In genomic region chr7:137687556-137688280, GRCh38 we compare ENCODE assay signal across 19 cellular contexts.
DNase-seq lines count a peak whose midpoint lies in the region; ATAC-seq and TF ChIP-seq lines count a peak whose summit lies in the region.
"Had no signal": no experiment of that assay in that cellular context is flagged by ENCODE, and none has a peak within 500 bp of the region (broad histone marks: within the 10 kb centered on the region; RNA-seq: fewer than 3 reads in every experiment).

No MANE protein-coding gene starts in this region.

- H2BK120ac ChIP-seq in mesenchymal stem cell (ENCODE audit: low read depth, low read length), result no peak overlapping the region

- no peaks in the 10 kb centered on the region for H3K79me1 ChIP-seq in mesenchymal stem cell (replicated peaks; ENCODE audit: low read length, poor library complexity, severe bottlenecking)

- H3K4me3 ChIP-seq in AG04450 (ENCODE audit: low read depth, low read length) (no peak overlapping the region), mesenchymal stem cell (ENCODE audit: insufficient read depth in 1 of 2, low read depth in 1 of 2, low read length in 2 of 2) (peak overlapping the region in 1 of 2 experiments; percentile 35), mucosa of descending colon (no peak overlapping the region)
- H3K4me3 ChIP-seq: A549, adrenal gland, lower lobe of right lung had no signal

- 63% methylated on average over 3 of the region's 8 CpGs for WGBS in mesenchymal stem cell

- H3K27me3 ChIP-seq in AG04450 (ENCODE audit: control insufficient read depth, insufficient read depth, low read length) (no peaks in the 10 kb centered on the region), mesenchymal stem cell (ENCODE audit: control insufficient read depth in 1 of 2, insufficient read depth in 1 of 2, low read length in 2 of 2) (no peaks in the 10 kb centered on the region)
- H3K27me3 ChIP-seq: adrenal gland had no signal

- H3K4ac ChIP-seq in mesenchymal stem cell (ENCODE audit: low read depth in 1 of 2, low read length in 2 of 2), result no peak overlapping the region

- no peak overlapping the region for H2BK12ac ChIP-seq in mesenchymal stem cell (ENCODE audit: low read length in 2 of 2)

- H3K4me1 ChIP-seq in mesenchymal stem cell (ENCODE audit: control insufficient read depth, insufficient read depth, low read depth, low read length), result peaks cover 1% of the 10 kb centered on the region
- no peaks in the 10 kb centered on the region for H3K4me1 ChIP-seq in mucosa of descending colon (ENCODE audit: low read depth)
- H3K4me1 ChIP-seq: A549, adrenal gland, lower lobe of right lung had no signal

- H3K23ac ChIP-seq in mesenchymal stem cell (ENCODE audit: low read length in 2 of 2), result no peak overlapping the region

- H3K27ac ChIP-seq in AG04450 (ENCODE audit: low read depth, low read length), result peak overlapping the region; percentile 71
- peak overlapping the region; percentile 42 for H3K27ac ChIP-seq in mesenchymal stem cell (ENCODE audit: low read length, poor library complexity, severe bottlenecking)
- H3K27ac ChIP-seq: A549, lower lobe of right lung had no signal

- H3K9me3 ChIP-seq in AG04450 (ENCODE audit: control insufficient read depth, insufficient read depth, low read length), result no peaks in the 10 kb centered on the region
- no peaks in the 10 kb centered on the region for H3K9me3 ChIP-seq in mesenchymal stem cell (ENCODE audit: control insufficient read depth, low read length)
- H3K9me3 ChIP-seq in mucosa of descending colon, result no peaks in the 10 kb centered on the region
- H3K9me3 ChIP-seq: A549, adrenal gland, lower lobe of right lung had no signal

- POLR2A ChIA-PET in AG04450 (lab: Yijun Ruan, JAX), result interaction anchor here (1.0 kb wide), 1 partner anchor 130 kb away, joined by 3 read pairs; no protein-coding TSS in a partner anchor

- H3K18ac ChIP-seq in mesenchymal stem cell (ENCODE audit: low read depth in 1 of 2, low read length in 2 of 2), result no peak overlapping the region

- peak overlapping the region; percentile 82 for H3K9ac ChIP-seq in mesenchymal stem cell (ENCODE audit: low read length)

- ATAC-seq in mucosa of descending colon, result no peak
- ATAC-seq in HG02798 (IDR thresholded peaks at IDR 0.05; ENCODE audit: poor library complexity, unreplicated experiment), result no peak
- ATAC-seq in HG03354 (IDR thresholded peaks at IDR 0.05; ENCODE audit: poor library complexity, severe bottlenecking, unreplicated experiment), result no peak
- ATAC-seq: A549; lower lobe of right lung; sciatic nerve; stimulated activated memory B cell treated with anti-CD40 and anti-IgM and Interleukin-4, amounts not matched to agents 10 μg/mL and 1 μg/mL and 100 μg/mL, for 72 hours had no signal

- H3K14ac ChIP-seq in mesenchymal stem cell (ENCODE audit: low read length in 2 of 2), result no peak overlapping the region

- DNase-seq in AG04450 (ENCODE audit: low read depth, low spot score), result no peak
- peak; percentile 23 for DNase-seq in RPMI7951 (ENCODE audit: low read depth)
- peak; percentile 78 to 88 for DNase-seq in dermis microvascular lymphatic vessel endothelial cell (ENCODE audit: low read depth in 2 of 2)
- no peak for DNase-seq in mesenchymal stem cell
- no peak for DNase-seq in mucosa of descending colon
- DNase-seq in putamen (ENCODE audit: low spot score), result no peak
- DNase-seq: activated CD4-positive, alpha-beta T cell treated with anti-CD3 and anti-CD28 coated beads, Interleukin-2, amount 50 U/mL, for 48 hours; activated T-cell treated with anti-CD3 and anti-CD28 coated beads, Interleukin-2, amount 50 U/mL, for 48 hours; adrenal gland; CD8-positive, alpha-beta memory T cell; foreskin melanocyte; lower lobe of right lung; NCI-H2029; NCI-H524 treated with DMSO at 0.1 percent for 48 hours had no signal

- CTCF ChIA-PET in AG04450 (lab: Charles Lee), result no interaction called here

- no peak overlapping the region for H2BK5ac ChIP-seq in mesenchymal stem cell (ENCODE audit: low read depth, low read length, poor library complexity, severe bottlenecking)

- no peak overlapping the region for H2BK15ac ChIP-seq in mesenchymal stem cell (ENCODE audit: low read depth, poor library complexity, severe bottlenecking)

- intact Hi-C loops in mucosa of descending colon (cut with DNase I, micrococcal nuclease), result no loop called here

- peak overlapping the region; percentile 19 for H2AK5ac ChIP-seq in mesenchymal stem cell (ENCODE audit: low read length, severe bottlenecking)

- no peak overlapping the region for H3K4me2 ChIP-seq in mesenchymal stem cell (ENCODE audit: low read length, poor library complexity, severe bottlenecking)
- H3K4me2 ChIP-seq: A549 had no signal

- no peak overlapping the region for H4K91ac ChIP-seq in mesenchymal stem cell (ENCODE audit: low read length)

- H2AFZ ChIP-seq in mesenchymal stem cell (ENCODE audit: low read depth, low read length), result no peak overlapping the region

- H3K36me3 ChIP-seq in mesenchymal stem cell (ENCODE audit: control insufficient read depth in 1 of 2, insufficient read depth in 2 of 2, low read depth in 1 of 2, low read length in 2 of 2) (no peaks in the 10 kb centered on the region), mucosa of descending colon (ENCODE audit: low read depth) (no peaks in the 10 kb centered on the region)
- H3K36me3 ChIP-seq: adrenal gland, lower lobe of right lung had no signal

- H4K8ac ChIP-seq in mesenchymal stem cell (ENCODE audit: low read length), result no peak overlapping the region

- TF ChIP-seq CTCF in AG04450 (IDR thresholded peaks at IDR 0.05; ENCODE audit: low read depth, low read length) (no peak), mucosa of descending colon (IDR thresholded peaks at IDR 0.05) (no peak)

Comparison
In these comparisons a context has a peak if more than half of its experiments do, and no peak if none do; other contexts are left out.
1. DNase-seq: peak in RPMI7951 (single experiment) and dermis microvascular lymphatic vessel endothelial cell (2 of 2); none in AG04450 (single experiment), mesenchymal stem cell (single experiment), mucosa of descending colon (0 of 3) and putamen (single experiment).